In genomic region chr3:130925628-130926027, GRCh38 we compare ENCODE assay signal across 10 cellular contexts. TPM values are rescaled to one million over a fixed set of nuclear protein-coding genes. Genes with fewer than 3 reads are reported as not detected.
DNase-seq lines count a peak whose midpoint lies in the region; ATAC-seq and TF ChIP-seq lines count a peak whose summit lies in the region.
"Had no signal": no experiment of that assay in that cellular context is flagged by ENCODE, and none has a peak within 500 bp of the region (broad histone marks: within the 10 kb centered on the region; RNA-seq: fewer than 3 reads in every experiment).

No MANE protein-coding gene starts in this region.

- H3K27me3 ChIP-seq in SK-N-SH (ENCODE audit: insufficient read depth) (no peaks in the 10 kb centered on the region), WERI-Rb-1 (ENCODE audit: insufficient read depth, low read depth, severe bottlenecking) (no peaks in the 10 kb centered on the region)

- H3K9me3 Mint-ChIP-seq in Calu3 (ENCODE audit: low read depth, unreplicated experiment), result peaks cover 4% of the 10 kb centered on the region

- intact Hi-C loops in Calu3 (cut with micrococcal nuclease; ENCODE audit: unreplicated experiment), result no loop called here

- H3K4me3 ChIP-seq in SK-N-SH (ENCODE audit: low read depth in 2 of 2, low read length in 1 of 2) (no peak overlapping the region), WERI-Rb-1 (ENCODE audit: low read depth, low read length) (no peak overlapping the region)

- H3K4me1 ChIP-seq in SK-N-SH (ENCODE audit: control insufficient read depth in 1 of 2, insufficient read depth in 2 of 2, low read depth in 1 of 2, low read length in 1 of 2), result peaks cover 9 to 27% of the 10 kb centered on the region in 2 experiments; a peak in 3 of 4 replicates

- no peak overlapping the region for H3K4me2 ChIP-seq in SK-N-SH

- TF ChIP-seq EP300 in SK-N-SH (IDR thresholded peaks at IDR 0.05; ENCODE audit: borderline replicate concordance in 1 of 2, low read depth in 1 of 2, low read length in 1 of 2), result no peak

- peaks cover 98% of the 10 kb centered on the region for H3K79me2 ChIP-seq in SK-N-SH (ENCODE audit: insufficient read depth)

- no peak for TF ChIP-seq RAD21 in SK-N-SH (IDR thresholded peaks at IDR 0.05; ENCODE audit: low read length)

- peak overlapping the region in 1 of 2 experiments; percentile 98; a peak in 1 of 4 replicates for H3K27ac ChIP-seq in SK-N-SH (ENCODE audit: low read depth in 2 of 2, low read length in 1 of 2)
- H3K27ac ChIP-seq in WERI-Rb-1, result no peak overlapping the region

- H3K36me3 ChIP-seq in SK-N-SH (replicated peaks in 1 of 2; ENCODE audit: control insufficient read depth in 1 of 2, insufficient read depth in 2 of 2, low read length in 1 of 2) (peaks cover 0 to 2% of the 10 kb centered on the region in 2 experiments), WERI-Rb-1 (peaks cover 44% of the 10 kb centered on the region)

- no peaks in the 10 kb centered on the region for H3K36me3 Mint-ChIP-seq in Calu3 (ENCODE audit: insufficient read depth, unreplicated experiment)

- TF ChIP-seq CTCF in Calu3 (IDR thresholded peaks at IDR 0.05; ENCODE audit: unreplicated experiment) (no peak), SK-N-SH (IDR thresholded peaks at IDR 0.05) (no peak), WERI-Rb-1 (IDR thresholded peaks at IDR 0.05; ENCODE audit: low read depth, low read length) (no peak)

- peak; percentile 57 for ATAC-seq in GM19452 (IDR thresholded peaks at IDR 0.05; ENCODE audit: unreplicated experiment)
- peak; percentile 69 for ATAC-seq in HG03196 (IDR thresholded peaks at IDR 0.05; ENCODE audit: unreplicated experiment)
- ATAC-seq in HG02970 (IDR thresholded peaks at IDR 0.05; ENCODE audit: low FRiP score, unreplicated experiment), result no peak
- ATAC-seq: activated naive CD4-positive, alpha-beta T cell treated with anti-CD3 and anti-CD28 coated beads, Interleukin-2, amount 50 U/mL, for 72 hours had no signal

- H3K9me3 ChIP-seq in SK-N-SH, result peaks cover 3% of the 10 kb centered on the region
- peaks cover 33% of the 10 kb centered on the region for H3K9me3 ChIP-seq in WERI-Rb-1 (ENCODE audit: severe bottlenecking)

- H3K9me2 ChIP-seq in SK-N-SH, result no peaks in the 10 kb centered on the region

- H3F3A ChIP-seq in SK-N-SH (replicated peaks; ENCODE audit: insufficient read depth), result peaks cover 5% of the 10 kb centered on the region

- no peak overlapping the region for H3K4me3 Mint-ChIP-seq in Calu3 (ENCODE audit: low read depth, unreplicated experiment)

- H2AFZ ChIP-seq in SK-N-SH (ENCODE audit: low read depth), result no peak overlapping the region

- H4K20me1 ChIP-seq in SK-N-SH (ENCODE audit: insufficient read depth), result no peaks in the 10 kb centered on the region

- no peak overlapping the region for H3K27ac Mint-ChIP-seq in Calu3 (ENCODE audit: unreplicated experiment)

- H3K4me1 Mint-ChIP-seq in Calu3 (ENCODE audit: low read depth, unreplicated experiment), result peaks cover 53% of the 10 kb centered on the region

- DNase-seq in Calu3, result peak; percentile 35
- peak; percentile 22 for DNase-seq in astrocyte of the hippocampus (ENCODE audit: low read depth, low spot score)
- DNase-seq in SK-N-SH, result no peak
- DNase-seq in WERI-Rb-1, result no peak
- no peak for DNase-seq in activated CD8-positive, alpha-beta memory T cell treated with anti-CD3 and anti-CD28 coated beads, Interleukin-2, amount 50 U/mL, for 4 hours
- DNase-seq: SHP77 had no signal

- CTCF ChIA-PET in Calu3 (lab: Charles Lee) (no interaction called here), SK-N-SH (lab: Yijun Ruan, JAX) (no interaction called here)

- POLR2A ChIA-PET in SK-N-SH (lab: Yijun Ruan, JAX), result interaction anchor here (0.6 kb wide), 1 partner anchor 671 kb away, joined by 5 read pairs; no protein-coding TSS in a partner anchor

- WGBS in SK-N-SH (ENCODE audit: low lambda C conversion rate), result 100% methylated on average over 2 of the region's 3 CpGs

- H3K27me3 Mint-ChIP-seq in Calu3 (ENCODE audit: unreplicated experiment), result no peaks in the 10 kb centered on the region

- H3K9ac ChIP-seq in SK-N-SH, result no peak overlapping the region

- no TSS peak for BruUV-seq in Calu3 (replicated peaks; lab: Mats Ljungman, UMichigan)

TF ChIP-seq in SK-N-SH, 30 proteins besides CTCF, POLR2A, EP300 and RAD21:
- TF ChIP-seq MEF2A (IDR thresholded peaks at IDR 0.05; ENCODE audit: borderline replicate concordance, low read depth) (no peak), SIN3A (IDR thresholded peaks at IDR 0.05; ENCODE audit: borderline replicate concordance, low read depth, low read length) (no peak), FOXJ3 (CRISPR knock-in tag; IDR thresholded peaks at IDR 0.05) (no peak)

RNA-seq across cellular contexts. Expression of gene ATP2C1, which starts 31.7 kb away (rescaled TPM):
- total RNA-seq in Calu3 (2022), result 267 and 361 TPM in 2 replicates
- 35.6 and 48.1 TPM in 2 replicates for polyA plus RNA-seq in SK-N-SH (2012; rRNA removed)
- polyA plus RNA-seq in SK-N-SH (2012; cell fraction: cytosol; rRNA removed), result 52.4 and 57.7 TPM in 2 replicates
- 16.6 and 61.3 TPM in 2 replicates for polyA plus RNA-seq in SK-N-SH (2012; cell fraction: nucleus; rRNA removed)

Comparison
In these comparisons a context has a peak if more than half of its experiments do, and no peak if none do; other contexts are left out.
1. DNase-seq: peak in Calu3 (single experiment) and astrocyte of the hippocampus (single experiment); none in SK-N-SH (single experiment), WERI-Rb-1 (single experiment) and activated CD8-positive, alpha-beta memory T cell treated with anti-CD3 and anti-CD28 coated beads, Interleukin-2, amount 50 U/mL, for 4 hours (single experiment).